ENCODE assay signal across 8 cellular contexts in genomic region chr1:182084487-182085316, GRCh38. TPM values are rescaled to one million over a fixed set of nuclear protein-coding genes. Genes with fewer than 3 reads are reported as not detected.
DNase-seq lines count a peak whose midpoint lies in the region; ATAC-seq lines count a peak whose summit lies in the region.

No MANE protein-coding gene starts in this region.

- intact Hi-C loops in Right ventricle myocardium superior (cut with DNase I) (loop anchor here (2.0 to 10.0 kb wide), 4 partner anchors 312 to 700 kb away; partner anchors contain the start of genes CACNA1E, NPL and RGS16), posterior cingulate gyrus (cut with DNase I) (loop anchor here (1.0 to 10.0 kb wide), 4 partner anchors 58 to 703 kb away; partner anchors contain the start of genes NPL and RGS16)

- peaks cover 19% of the 10 kb centered on the region for H3K4me1 Mint-ChIP-seq in activated naive CD8-positive, alpha-beta T cell treated with anti-CD3 and anti-CD28 coated beads for 36 hours

- DNase-seq in DMS153 (lab: John Stamatoyannopoulos, UW) (peak; percentile 86), NAMALWA (ENCODE audit: low spot score) (peak; percentile 88), SKM-1 treated with dmso at 0.1 percent for 144 hours (lab: John Stamatoyannopoulos, UW; ENCODE audit: unreplicated experiment) (peak; percentile 97), Right ventricle myocardium superior (peak; percentile 91), posterior cingulate gyrus (peak; percentile 77 to 98 (median 92)), ureter (ENCODE audit: low spot score) (peak; percentile 90)
- peak; percentile 72 for DNase-seq in activated naive CD8-positive, alpha-beta T cell treated with anti-CD3 and anti-CD28 coated beads for 36 hours

- ATAC-seq in GM21786 (IDR thresholded peaks at IDR 0.05; ENCODE audit: unreplicated experiment), result peak; percentile 83
- peak; percentile 98 for ATAC-seq in Right ventricle myocardium superior (ENCODE audit: poor library complexity)

- no peak overlapping the region for H3K27ac Mint-ChIP-seq in activated naive CD8-positive, alpha-beta T cell treated with anti-CD3 and anti-CD28 coated beads for 36 hours

- H3K36me3 Mint-ChIP-seq in activated naive CD8-positive, alpha-beta T cell treated with anti-CD3 and anti-CD28 coated beads for 36 hours, result no peaks in the 10 kb centered on the region

- no peak overlapping the region for H3K4me3 Mint-ChIP-seq in activated naive CD8-positive, alpha-beta T cell treated with anti-CD3 and anti-CD28 coated beads for 36 hours

- no peaks in the 10 kb centered on the region for H3K27me3 Mint-ChIP-seq in activated naive CD8-positive, alpha-beta T cell treated with anti-CD3 and anti-CD28 coated beads for 36 hours

- no peaks in the 10 kb centered on the region for H3K9me3 Mint-ChIP-seq in activated naive CD8-positive, alpha-beta T cell treated with anti-CD3 and anti-CD28 coated beads for 36 hours

RNA-seq across cellular contexts. Expression of gene ZNF648, which starts 23.2 kb away (rescaled TPM):
- not detected for total RNA-seq in activated naive CD8-positive, alpha-beta T cell treated with anti-CD3 and anti-CD28 coated beads for 36 hours
- total RNA-seq in Right ventricle myocardium superior (not detected), ureter (0.23 TPM)

Comparison
In these comparisons a context has a peak if more than half of its experiments do, and no peak if none do; other contexts are left out.
1. Peak in every context shown above with its lines: DNase-seq and ATAC-seq.